In genomic region chr9:4927043-4927471, GRCh38 we compare ENCODE assay signal across 10 cellular contexts. TPM values are rescaled to one million over a fixed set of nuclear protein-coding genes. Genes with fewer than 3 reads are reported as not detected.
DNase-seq lines count a peak whose midpoint lies in the region; ATAC-seq and TF ChIP-seq lines count a peak whose summit lies in the region.
"Had no signal": no experiment of that assay in that cellular context is flagged by ENCODE, and none has a peak within 500 bp of the region (broad histone marks: within the 10 kb centered on the region; RNA-seq: fewer than 3 reads in every experiment).

No MANE protein-coding gene starts in this region.

- no peak overlapping the region for H3K4me3 Mint-ChIP-seq in CD8-positive, alpha-beta memory T cell
- H3K4me3 Mint-ChIP-seq in effector memory CD8-positive, alpha-beta T cell = no peak overlapping the region

- ATAC-seq in GM19351 (IDR thresholded peaks at IDR 0.05; ENCODE audit: unreplicated experiment) (peak; percentile 59), IMR-90 (ENCODE audit: low read depth) (no peak; the same call in 1 of the 2 replicates)
- no peak for ATAC-seq in effector memory CD8-positive, alpha-beta T cell (replicated peaks)

- POLR2A ChIA-PET in CD8-positive, alpha-beta memory T cell (lab: Charles Lee) = no interaction called here
- POLR2A ChIA-PET in IMR-90 (lab: Charles Lee; ENCODE audit: unreplicated experiment) = no interaction called here

- H3K4me2 ChIP-seq in IMR-90 (ENCODE audit: low read depth, low read length) (no peak overlapping the region; the same call in 1 of the 2 replicates), fibroblast of lung (ENCODE audit: extremely low read depth, insufficient read depth, low read length) (peak overlapping the region; percentile 26)

- no peak overlapping the region for H2AK9ac ChIP-seq in IMR-90 (replicated peaks; ENCODE audit: low read depth, low read length, poor library complexity)

- H3K56ac ChIP-seq in IMR-90 (ENCODE audit: extremely low read depth, insufficient read depth, low read length) = no peak overlapping the region

- CTCF ChIA-PET in CD8-positive, alpha-beta memory T cell (lab: Charles Lee) = no interaction called here
- CTCF ChIA-PET in IMR-90 (lab: Yijun Ruan, JAX) = interaction anchor here (1.0 kb wide), 1 partner anchor 164 kb away, joined by 3 read pairs; no protein-coding TSS in a partner anchor

- H3K4ac ChIP-seq in IMR-90 (ENCODE audit: low read depth, low read length) = no peak overlapping the region

- in situ Hi-C loops in IMR-90 (cut with MboI; ENCODE audit: low sequenced_read_pairs) = loop anchor here (10.0 kb wide), 2 partner anchors 58 to 162 kb away; partner anchors contain the start of gene JAK2

- TF ChIP-seq POLR2A in IMR-90 (IDR thresholded peaks at IDR 0.05; ENCODE audit: low read depth, low read length) = no peak

- no peaks in the 10 kb centered on the region for H3K79me1 ChIP-seq in IMR-90 (ENCODE audit: low read depth in 1 of 2, low read length in 2 of 2)

- H3K79me2 ChIP-seq in fibroblast of lung (ENCODE audit: control insufficient read depth, insufficient read depth, low read length) = no peaks in the 10 kb centered on the region

- dilution Hi-C loops in IMR-90 (cut with HindIII; ENCODE audit: low sequenced_read_pairs, unreplicated experiment) = no loop called here

- no peaks in the 10 kb centered on the region for H3K27me3 ChIP-seq in CD8-positive, alpha-beta memory T cell (ENCODE audit: insufficient read depth, low read length, poor library complexity, severe bottlenecking)
- H3K27me3 ChIP-seq in IMR-90 (ENCODE audit: control insufficient read depth, insufficient read depth, low read length) (peaks cover 2% of the 10 kb centered on the region; the same call in 1 of the 2 replicates), fibroblast of lung (ENCODE audit: control insufficient read depth, insufficient read depth, low read length) (no peaks in the 10 kb centered on the region)

- H2AFZ ChIP-seq in IMR-90 (replicated peaks; ENCODE audit: low read length, poor library complexity) (peak overlapping the region; percentile 18), fibroblast of lung (ENCODE audit: low read length) (peak overlapping the region; percentile 57)

- WGBS in IMR-90 (ENCODE audit: extremely low coverage in 2 of 2, insufficient read length in 1 of 2), 2 experiments = no CpG with 5 or more reads among the region's 4 CpGs

- no peaks in the 10 kb centered on the region for H3K9me3 Mint-ChIP-seq in CD8-positive, alpha-beta memory T cell
- no peaks in the 10 kb centered on the region for H3K9me3 Mint-ChIP-seq in effector memory CD8-positive, alpha-beta T cell

- H3K27ac Mint-ChIP-seq in CD8-positive, alpha-beta memory T cell = peak overlapping the region in 1 of 8 donors; percentile 28
- H3K27ac Mint-ChIP-seq in effector memory CD8-positive, alpha-beta T cell = no peak overlapping the region

- peaks cover 0 to 7% (median 3%) of the 10 kb centered on the region in 3 donors for H3K4me1 Mint-ChIP-seq in CD8-positive, alpha-beta memory T cell
- peaks cover 0 to 5% of the 10 kb centered on the region in 2 donors for H3K4me1 Mint-ChIP-seq in effector memory CD8-positive, alpha-beta T cell (ENCODE audit: low read depth in 2 of 2)

- H2BK15ac ChIP-seq in IMR-90 (ENCODE audit: low read depth, low read length) = no peak overlapping the region

- H3K23ac ChIP-seq in IMR-90 (ENCODE audit: low read depth, low read length) = no peak overlapping the region

- no peaks in the 10 kb centered on the region for H4K20me1 ChIP-seq in IMR-90 (ENCODE audit: insufficient read depth, low read length)
- H4K20me1 ChIP-seq in fibroblast of lung (ENCODE audit: control insufficient read depth, extremely low read depth, insufficient read depth, low read length) = no peaks in the 10 kb centered on the region

- H3K9ac ChIP-seq in IMR-90 (ENCODE audit: low read depth, low read length) (no peak overlapping the region), fibroblast of lung (ENCODE audit: insufficient read depth, low read length) (no peak overlapping the region)

- no TSS peak for BruUV-seq in IMR-90 (replicated peaks; lab: Mats Ljungman, UMichigan)

- peaks cover 0 to 4% of the 10 kb centered on the region in 2 donors for H3K27me3 Mint-ChIP-seq in CD8-positive, alpha-beta memory T cell
- H3K27me3 Mint-ChIP-seq in effector memory CD8-positive, alpha-beta T cell = no peaks in the 10 kb centered on the region

- DNase-seq in CD8-positive, alpha-beta memory T cell = no peak
- no peak for DNase-seq in IMR-90
- DNase-seq in fibroblast of lung (ENCODE audit: low read depth in 2 of 2) = peak in 1 of 2 donors; percentile 6
- no peak for DNase-seq in cerebellar nuclear complex (lab: John Stamatoyannopoulos, UW)
- no peak for DNase-seq in effector memory CD8-positive, alpha-beta T cell
- DNase-seq in DMS 273 (lab: John Stamatoyannopoulos, UW; ENCODE audit: unreplicated experiment) = no peak
- DNase-seq in SKM-1 treated with dmso at 0.1 percent for 144 hours (lab: John Stamatoyannopoulos, UW; ENCODE audit: unreplicated experiment) = no peak
- DNase-seq: mesenchymal stem cell, NCI-H748 treated with DMSO at 0.1 percent for 48 hours had no signal

- H3K36me3 ChIP-seq in CD8-positive, alpha-beta memory T cell (ENCODE audit: insufficient read depth, low read length) = no peaks in the 10 kb centered on the region
- H3K36me3 ChIP-seq in IMR-90 (ENCODE audit: control insufficient read depth, insufficient read depth, low read length) = no peaks in the 10 kb centered on the region
- H3K36me3 ChIP-seq in fibroblast of lung (ENCODE audit: control insufficient read depth, insufficient read depth, low read length) = no peaks in the 10 kb centered on the region

- H3K4me1 ChIP-seq in CD8-positive, alpha-beta memory T cell (ENCODE audit: insufficient read depth, low read length) = no peaks in the 10 kb centered on the region
- H3K4me1 ChIP-seq in IMR-90 (ENCODE audit: control insufficient read depth, insufficient read depth, low read length) (no peaks in the 10 kb centered on the region; the same call in 1 of the 2 replicates), fibroblast of lung (ENCODE audit: control insufficient read depth, extremely low read depth, insufficient read depth, low read length) (no peaks in the 10 kb centered on the region)

- no peak overlapping the region for H2AK5ac ChIP-seq in IMR-90 (ENCODE audit: low read depth, low read length)

- H3K27ac ChIP-seq in CD8-positive, alpha-beta memory T cell (ENCODE audit: low read depth, low read length) = peak overlapping the region; percentile 45
- H3K27ac ChIP-seq in IMR-90 (ENCODE audit: insufficient read depth, low read length) (no peak overlapping the region), fibroblast of lung (ENCODE audit: insufficient read depth, low read length) (no peak overlapping the region)

- H3K9me3 ChIP-seq in CD8-positive, alpha-beta memory T cell (ENCODE audit: low read length) = no peaks in the 10 kb centered on the region
- no peaks in the 10 kb centered on the region for H3K9me3 ChIP-seq in IMR-90 (ENCODE audit: control insufficient read depth, insufficient read depth, low read length)
- H3K9me3 ChIP-seq in fibroblast of lung (ENCODE audit: control insufficient read depth, insufficient read depth, low read depth, low read length) = no peaks in the 10 kb centered on the region

- intact Hi-C loops in IMR-90 (cut with micrococcal nuclease) = loop anchor here (5.0 to 10.0 kb wide), 3 partner anchors 55 to 542 kb away; partner anchors contain the start of gene RCL1

- peaks cover 0 to 3% (median 0%) of the 10 kb centered on the region in 3 donors for H3K36me3 Mint-ChIP-seq in CD8-positive, alpha-beta memory T cell
- no peaks in the 10 kb centered on the region for H3K36me3 Mint-ChIP-seq in effector memory CD8-positive, alpha-beta T cell (ENCODE audit: insufficient read depth)

- no peak overlapping the region for H3K14ac ChIP-seq in IMR-90 (replicated peaks; ENCODE audit: low read depth, low read length)

- H2BK20ac ChIP-seq in IMR-90 (ENCODE audit: low read depth, low read length) = no peak overlapping the region

- H3K4me3 ChIP-seq in CD8-positive, alpha-beta memory T cell (ENCODE audit: low read length) = no peak overlapping the region
- H3K4me3 ChIP-seq in IMR-90 (ENCODE audit: insufficient read depth, low read depth, low read length) = no peak overlapping the region
- no peak overlapping the region for H3K4me3 ChIP-seq in fibroblast of lung (replicated peaks in 1 of 4; ENCODE audit: control extremely low read depth in 1 of 4, insufficient read depth in 1 of 4, low read depth in 3 of 4, low read length in 4 of 4)

- H2BK5ac ChIP-seq in IMR-90 (ENCODE audit: low read depth, low read length, poor library complexity, severe bottlenecking) = no peak overlapping the region

- H3K18ac ChIP-seq in IMR-90 (ENCODE audit: low read depth, low read length) = no peak overlapping the region

- TF ChIP-seq CTCF in IMR-90 (conservative IDR thresholded peaks at IDR 0.05; ENCODE audit: low read depth, low read length) (no peak), fibroblast of lung (conservative IDR thresholded peaks at IDR 0.05 in 1 of 2, IDR thresholded peaks at IDR 0.05 in 1 of 2; ENCODE audit: low read depth in 1 of 2, low read length in 2 of 2) (no peak)

- H4K91ac ChIP-seq in IMR-90 (ENCODE audit: insufficient read depth, low read depth, low read length) = no peak overlapping the region

- H3K9me1 ChIP-seq in IMR-90 (ENCODE audit: insufficient read depth, low read length) = no peaks in the 10 kb centered on the region

- no peak for TF ChIP-seq RAD21 in IMR-90 (IDR thresholded peaks at IDR 0.05; ENCODE audit: low read length)

- H2BK120ac ChIP-seq in IMR-90 (ENCODE audit: low read depth, low read length) = no peak overlapping the region

- H4K5ac ChIP-seq in IMR-90 (ENCODE audit: low read depth, low read length) = no peak overlapping the region

- H4K8ac ChIP-seq in IMR-90 (ENCODE audit: low read depth in 2 of 2, low read length in 2 of 2) = no peak overlapping the region

TF ChIP-seq in IMR-90, 13 proteins besides CTCF, POLR2A, EP300 and RAD21 (continues in another document):
- TF ChIP-seq BHLHE40 (IDR thresholded peaks at IDR 0.05; ENCODE audit: low read depth, low read length) (no peak), RFX5 (IDR thresholded peaks at IDR 0.05; ENCODE audit: low read depth, low read length) (no peak), MXI1 (IDR thresholded peaks at IDR 0.05; ENCODE audit: borderline replicate concordance, low read depth, low read length) (no peak)

RNA-seq across cellular contexts. Expression of gene JAK2, which starts 58.0 kb away (rescaled TPM):
- total RNA-seq in CD8-positive, alpha-beta memory T cell = 10 to 100 TPM; 24.9 to 25.1 TPM
- 9.6 TPM for polyA plus RNA-seq in CD8-positive, alpha-beta memory T cell
- total RNA-seq in IMR-90 (2012; rRNA removed) (6.1 and 7.2 TPM in 2 replicates), fibroblast of lung (13.4 TPM in 2 replicates)
- polyA plus RNA-seq in IMR-90 (2012; rRNA removed) (1.6 and 2.3 TPM in 2 replicates), fibroblast of lung (5.0 and 5.7 TPM in 2 replicates)
- 0.31 and 0.57 TPM in 2 replicates for polyA plus RNA-seq in IMR-90 (2012; cell fraction: cytosol; rRNA removed)
- polyA plus RNA-seq in IMR-90 (2012; cell fraction: nucleus; rRNA removed; ENCODE audit: low replicate concordance) = 0.51 and 3.4 TPM in 2 replicates
- 3.9 and 4.5 TPM in 2 replicates for polyA plus RNA-seq in fibroblast of lung (2012)
- polyA minus RNA-seq in fibroblast of lung (ENCODE audit: low replicate concordance) = 1.3 and 2.1 TPM in 2 replicates
